ENCODE assay signal across 24 cellular contexts in the genomic region with DNA sequence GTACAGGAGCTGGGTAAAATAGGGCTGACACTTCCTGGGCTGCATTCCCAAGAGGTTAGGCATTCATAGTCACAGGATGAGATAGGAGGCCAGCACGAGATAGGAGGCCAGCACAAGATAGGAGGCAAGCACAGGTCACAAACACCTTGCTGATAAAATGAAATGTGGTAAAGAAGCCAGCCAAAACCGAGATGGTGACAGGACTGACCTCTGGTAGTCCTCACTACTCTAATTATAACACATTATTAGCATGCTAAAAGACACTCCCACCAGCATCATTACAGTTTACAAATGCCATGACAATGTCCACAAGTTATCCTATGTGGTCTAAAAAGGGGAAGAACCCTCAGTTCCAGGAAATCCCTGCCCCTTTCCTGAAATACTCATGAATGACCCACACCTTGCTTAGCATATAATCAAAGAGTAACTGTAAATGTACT. TPM values are rescaled to one million over a fixed set of nuclear protein-coding genes. Genes with fewer than 3 reads are reported as not detected.
DNase-seq lines count a peak whose midpoint lies in the region; TF ChIP-seq lines count a peak whose summit lies in the region.
"Had no signal": no experiment of that assay in that cellular context is flagged by ENCODE, and none has a peak within 500 bp of the region (broad histone marks: within the 10 kb centered on the region; RNA-seq: fewer than 3 reads in every experiment).

No MANE protein-coding gene starts in this region.

- H3K27me3 ChIP-seq in PC-9 (ENCODE audit: insufficient read depth, low read depth), result no peaks in the 10 kb centered on the region

- peak overlapping the region; percentile 2; the same call in 1 of the 2 replicates for H3K4me3 ChIP-seq in PC-9
- H3K4me3 ChIP-seq: coronary artery had no signal

- H4K20me1 ChIP-seq in PC-9 (ENCODE audit: insufficient read depth), result no peaks in the 10 kb centered on the region

- H3K36me3 ChIP-seq in PC-9 (ENCODE audit: low read depth), result no peaks in the 10 kb centered on the region

- H3K4me2 ChIP-seq in PC-9, result peak overlapping the region; percentile 74

- TF ChIP-seq CTCF in Calu3 (IDR thresholded peaks at IDR 0.05; ENCODE audit: unreplicated experiment) (no peak), PC-9 (conservative IDR thresholded peaks at IDR 0.05) (no peak)

- intact Hi-C loops in Calu3 (cut with micrococcal nuclease; ENCODE audit: unreplicated experiment), result no loop called here
- intact Hi-C loops in PC-9 (cut with micrococcal nuclease; ENCODE audit: unreplicated experiment), result no loop called here
- intact Hi-C loops in activated CD4-positive, alpha-beta memory T cell treated with anti-CD3 and anti-CD28 coated beads for 36 hours (cut with micrococcal nuclease), result no loop called here
- intact Hi-C loops in head of caudate nucleus (cut with DNase I), result no loop called here

- no peaks in the 10 kb centered on the region for H3K79me2 ChIP-seq in PC-9 (ENCODE audit: low read depth)

- H3F3A ChIP-seq in PC-9 (ENCODE audit: insufficient read depth, low read depth), result peaks cover 51% of the 10 kb centered on the region

- H3K9me2 ChIP-seq in PC-9 (ENCODE audit: insufficient read depth), result no peaks in the 10 kb centered on the region

- H3K27me3 Mint-ChIP-seq in Calu3 (ENCODE audit: unreplicated experiment), result no peaks in the 10 kb centered on the region
- H3K27me3 Mint-ChIP-seq in activated CD4-positive, alpha-beta memory T cell treated with anti-CD3 and anti-CD28 coated beads for 36 hours, result peaks cover 9% of the 10 kb centered on the region

- DNase-seq in Calu3 (peak; percentile 62), PC-9 (peak; percentile 33 to 97), epithelial cell of prostate (ENCODE audit: low read depth, low spot score) (no peak), mucosa of gallbladder (ENCODE audit: low spot score) (peak; percentile 78), ecto neural progenitor cell (ENCODE audit: low spot score) (no peak), caudate nucleus (lab: John Stamatoyannopoulos, UW) (no peak), head of caudate nucleus (no peak)
- no peak for DNase-seq in activated CD4-positive, alpha-beta memory T cell treated with anti-CD3 and anti-CD28 coated beads for 36 hours
- DNase-seq: activated CD8-positive, alpha-beta memory T cell treated with anti-CD3 and anti-CD28 coated beads, Interleukin-2, amount 50 U/mL, for 48 hours; activated naive CD4-positive, alpha-beta T cell treated with anti-CD3 and anti-CD28 coated beads for 36 hours; CD4-positive, alpha-beta memory T cell; HFFc6; immature natural killer cell; NCI-H1694; NCI-H446 treated with DMSO at 0.1 percent for 48 hours; SHP77 treated with DMSO at 0.1 percent for 48 hours; stimulated activated naive CD4-positive, alpha-beta T cell treated with Interleukin-2 at 50 U/mL for 16 hours had no signal

- POLR2A ChIA-PET in PC-9 (lab: Charles Lee; ENCODE audit: unreplicated experiment), result interaction anchor here (0.7 to 0.9 kb wide), 2 partner anchors 51 to 298 kb away, joined by 3 to 4 read pairs; a partner anchor contains a TSS
- POLR2A ChIA-PET in activated CD4-positive, alpha-beta memory T cell treated with anti-CD3 and anti-CD28 coated beads for 36 hours (lab: Charles Lee), result no interaction called here

- BruUV-seq in Calu3 (replicated peaks; lab: Mats Ljungman, UMichigan), result no TSS peak
- BruUV-seq in PC-9 (replicated peaks; lab: Mats Ljungman, UMichigan), result no TSS peak

- peak overlapping the region; percentile 100 for H3K27ac Mint-ChIP-seq in Calu3 (ENCODE audit: unreplicated experiment)
- H3K27ac Mint-ChIP-seq in activated CD4-positive, alpha-beta memory T cell treated with anti-CD3 and anti-CD28 coated beads for 36 hours, result no peak overlapping the region
- H3K27ac Mint-ChIP-seq: activated naive CD4-positive, alpha-beta T cell treated with anti-CD3 and anti-CD28 coated beads for 36 hours; CD4-positive, alpha-beta memory T cell; HFFc6; immature natural killer cell had no signal

- peaks cover 41% of the 10 kb centered on the region for H3K36me3 Mint-ChIP-seq in Calu3 (ENCODE audit: insufficient read depth, unreplicated experiment)
- no peaks in the 10 kb centered on the region for H3K36me3 Mint-ChIP-seq in activated CD4-positive, alpha-beta memory T cell treated with anti-CD3 and anti-CD28 coated beads for 36 hours
- H3K36me3 Mint-ChIP-seq: CD4-positive, alpha-beta memory T cell had no signal

- peaks cover 63% of the 10 kb centered on the region for H3K4me1 ChIP-seq in PC-9 (replicated peaks; ENCODE audit: insufficient read depth)

- H3K9me3 Mint-ChIP-seq in Calu3 (ENCODE audit: low read depth, unreplicated experiment), result no peaks in the 10 kb centered on the region
- peaks cover 9% of the 10 kb centered on the region for H3K9me3 Mint-ChIP-seq in activated CD4-positive, alpha-beta memory T cell treated with anti-CD3 and anti-CD28 coated beads for 36 hours
- H3K9me3 Mint-ChIP-seq: neural crest cell had no signal

- CTCF ChIA-PET in Calu3 (lab: Charles Lee), result interaction anchor here (0.6 to 1.6 kb wide), 6 partner anchors 9 to 52 kb away, joined by 3 to 4 read pairs (median 3); a partner anchor contains a TSS
- CTCF ChIA-PET in PC-9 (lab: Charles Lee), result no interaction called here
- CTCF ChIA-PET in activated CD4-positive, alpha-beta memory T cell treated with anti-CD3 and anti-CD28 coated beads for 36 hours (lab: Charles Lee), result no interaction called here

- peak overlapping the region; percentile 98 for H3K27ac ChIP-seq in PC-9
- peak overlapping the region; percentile 23 for H3K27ac ChIP-seq in epithelial cell of prostate
- H3K27ac ChIP-seq in caudate nucleus (ENCODE audit: low read depth, low read length), result no peak overlapping the region
- H3K27ac ChIP-seq: coronary artery had no signal

- H2AFZ ChIP-seq in PC-9, result no peak overlapping the region

- no peaks in the 10 kb centered on the region for H3K9me3 ChIP-seq in PC-9 (ENCODE audit: insufficient read depth, low read depth)

- H3K4me1 Mint-ChIP-seq in Calu3 (ENCODE audit: low read depth, unreplicated experiment), result peaks cover 79% of the 10 kb centered on the region
- peaks cover 12% of the 10 kb centered on the region for H3K4me1 Mint-ChIP-seq in activated CD4-positive, alpha-beta memory T cell treated with anti-CD3 and anti-CD28 coated beads for 36 hours (ENCODE audit: low read depth)
- H3K4me1 Mint-ChIP-seq: CD4-positive, alpha-beta memory T cell; neural crest cell had no signal

- H3K4me3 Mint-ChIP-seq in Calu3 (ENCODE audit: low read depth, unreplicated experiment), result peak overlapping the region; percentile 29
- no peak overlapping the region for H3K4me3 Mint-ChIP-seq in activated CD4-positive, alpha-beta memory T cell treated with anti-CD3 and anti-CD28 coated beads for 36 hours
- H3K4me3 Mint-ChIP-seq: activated naive CD4-positive, alpha-beta T cell treated with anti-CD3 and anti-CD28 coated beads for 36 hours; CD4-positive, alpha-beta memory T cell; HFFc6; immature natural killer cell; neural crest cell had no signal

RNA-seq across cellular contexts. Expression of a gene that starts 20.9 kb away (rescaled TPM):
- total RNA-seq in Calu3 (2022) (not detected in 2 replicates), PC-9 (2021) (not detected in 2 replicates), mucosa of gallbladder (not detected)
- not detected for total RNA-seq in activated CD4-positive, alpha-beta memory T cell treated with anti-CD3 and anti-CD28 coated beads for 36 hours
- total RNA-seq: activated naive CD4-positive, alpha-beta T cell treated with anti-CD3 and anti-CD28 coated beads for 36 hours; CD4-positive, alpha-beta memory T cell; esophagus mucosa; HFFc6; HT-29; mesenteric fat pad; neural crest cell; T-helper 2 cell treated with Interferon-gamma antibody and Interleukin-4, amounts not matched to agents 100 ng/mL and 5 ng/mL, for 36 hours; ureter had no signal

RNA-seq across cellular contexts. Expression of a gene that starts 51.2 kb away (rescaled TPM):
- 176 and 215 TPM in 2 replicates for total RNA-seq in Calu3 (2022)
- total RNA-seq in PC-9 (2021), result 50.8 and 52.1 TPM in 2 replicates
- 42.8 TPM for total RNA-seq in mucosa of gallbladder
- total RNA-seq in activated CD4-positive, alpha-beta memory T cell treated with anti-CD3 and anti-CD28 coated beads for 36 hours, result 1 to 10 TPM; 6.5 to 7.4 TPM

Comparison
In these comparisons a context has a peak if more than half of its experiments do, and no peak if none do; other contexts are left out.
1. DNase-seq: peak in Calu3 (single experiment), PC-9 (2 of 2) and mucosa of gallbladder (single experiment); none in epithelial cell of prostate (single experiment), activated CD4-positive, alpha-beta memory T cell treated with anti-CD3 and anti-CD28 coated beads for 36 hours (single experiment), ecto neural progenitor cell (single experiment), caudate nucleus (0 of 61) and head of caudate nucleus (0 of 42).